ENCODE assay signal across 23 cellular contexts in genomic region chr13:41611385-41611784, GRCh38.
DNase-seq lines count a peak whose midpoint lies in the region; ATAC-seq, FAIRE-seq and TF ChIP-seq lines count a peak whose summit lies in the region.
"Had no signal": no experiment of that assay in that cellular context is flagged by ENCODE, and none has a peak within 500 bp of the region (broad histone marks: within the 10 kb centered on the region; RNA-seq: fewer than 3 reads in every experiment).

No MANE protein-coding gene starts in this region.

- DNase-seq in RWPE1 (ENCODE audit: low spot score) (no peak), H1 (ENCODE audit: low read depth in 1 of 2, low spot score in 2 of 2) (no peak), mesenchymal stem cell (no peak), type B pancreatic cell (ENCODE audit: extremely low spot score, unreplicated experiment) (no peak)
- DNase-seq in activated CD4-positive, alpha-beta T cell treated with anti-CD3 and anti-CD28 coated beads, Interleukin-2, amount 10 ng/mL, durations not matched to agents 7 days and 5 days, result no peak
- no peak for DNase-seq in activated CD4-positive, CD25-positive, alpha-beta regulatory T cell treated with anti-CD3 and anti-CD28 coated beads, Interleukin-2, amount 50 U/mL, for 72 hours
- DNase-seq: activated CD8-positive, alpha-beta memory T cell treated with anti-CD3 and anti-CD28 coated beads for 24 hours; activated naive CD8-positive, alpha-beta T cell treated with anti-CD3 and anti-CD28 coated beads for 36 hours; BE2C; EL; KG1; mucosa of descending colon; NCI-H2081 treated with DMSO at 0.1 percent for 48 hours; NCI-H524 treated with DMSO at 0.1 percent for 48 hours; SHP77; T-helper 1 cell had no signal

- no peak overlapping the region for H3K4me3 ChIP-seq in H1 (ENCODE audit: extremely low read depth in 1 of 4, insufficient read depth in 2 of 4, low read depth in 3 of 4, low read length in 4 of 4)
- no peak overlapping the region for H3K4me3 ChIP-seq in mesenchymal stem cell (ENCODE audit: insufficient read depth in 1 of 2, low read depth in 1 of 2, low read length in 2 of 2)
- no peak overlapping the region for H3K4me3 ChIP-seq in gastroesophageal sphincter
- H3K4me3 ChIP-seq: esophagus muscularis mucosa, mucosa of descending colon, right atrium auricular region had no signal

- H2AK5ac ChIP-seq in H1 (ENCODE audit: low read depth, low read length) (no peak overlapping the region), mesenchymal stem cell (ENCODE audit: low read length, severe bottlenecking) (peak overlapping the region; percentile 64)

- no peak overlapping the region for H3K4me2 ChIP-seq in H1 (ENCODE audit: insufficient read depth in 1 of 2, low read depth in 2 of 2, low read length in 2 of 2)
- no peak overlapping the region for H3K4me2 ChIP-seq in mesenchymal stem cell (ENCODE audit: low read length, poor library complexity, severe bottlenecking)

- no peaks in the 10 kb centered on the region for H4K20me1 ChIP-seq in H1 (replicated peaks in 1 of 2; ENCODE audit: control insufficient read depth in 1 of 2, insufficient read depth in 2 of 2, low read length in 2 of 2)

- H3K23ac ChIP-seq in H1 (ENCODE audit: insufficient read length) (no peak overlapping the region), mesenchymal stem cell (ENCODE audit: low read length in 2 of 2) (no peak overlapping the region)

- no peaks in the 10 kb centered on the region for H3K79me2 ChIP-seq in H1 (ENCODE audit: control insufficient read depth in 1 of 2, insufficient read depth in 2 of 2, low read length in 2 of 2)

- H3K18ac ChIP-seq in H1 (ENCODE audit: extremely low read depth, low read length) (no peak overlapping the region), mesenchymal stem cell (ENCODE audit: low read depth in 1 of 2, low read length in 2 of 2) (no peak overlapping the region)

- WGBS in H1 (ENCODE audit: extremely low coverage in 1 of 2, insufficient coverage in 1 of 2, insufficient read length in 1 of 2, insufficient replicate concordance in 2 of 2, low coverage in 1 of 2, low lambda C conversion rate in 2 of 2, missing lambda C conversion rate in 1 of 2), 2 experiments, result 91% methylated on average over 8 of the region's 8 CpGs; no CpG with 5 or more reads in 1 of the 2 experiments
- WGBS in mesenchymal stem cell, result 100% methylated on average over 5 of the region's 8 CpGs
- 90 to 96% methylated on average over 4 of the region's 8 CpGs for WGBS in gastroesophageal sphincter (ENCODE audit: low coverage in 1 of 2), 2 donors

- H3K9me3 ChIP-seq in H1 (ENCODE audit: insufficient read depth in 2 of 2, low read depth in 1 of 2, low read length in 1 of 2) (no peaks in the 10 kb centered on the region), mesenchymal stem cell (ENCODE audit: control insufficient read depth, low read length) (no peaks in the 10 kb centered on the region), gastroesophageal sphincter (no peaks in the 10 kb centered on the region)
- H3K9me3 ChIP-seq: BE2C, esophagus muscularis mucosa, mucosa of descending colon, right atrium auricular region had no signal

- H2BK20ac ChIP-seq in H1 (ENCODE audit: low read length), result no peak overlapping the region

- H3K27ac ChIP-seq in RWPE1 (peak overlapping the region; percentile 81), H1 (ENCODE audit: low read depth, low read length) (no peak overlapping the region), mesenchymal stem cell (ENCODE audit: low read length, poor library complexity, severe bottlenecking) (no peak overlapping the region), gastroesophageal sphincter (peak overlapping the region in 1 of 4 donors; percentile 30)
- H3K27ac ChIP-seq: VCaP had no signal

- no peaks in the 10 kb centered on the region for H3K27me3 Mint-ChIP-seq in type B pancreatic cell
- H3K27me3 Mint-ChIP-seq in activated CD4-positive, alpha-beta T cell treated with anti-CD3 and anti-CD28 coated beads, Interleukin-2, amount 10 ng/mL, durations not matched to agents 7 days and 5 days, result no peaks in the 10 kb centered on the region
- H3K27me3 Mint-ChIP-seq: activated naive CD8-positive, alpha-beta T cell treated with anti-CD3 and anti-CD28 coated beads for 36 hours; brain had no signal

- no peaks in the 10 kb centered on the region for H3K27me3 ChIP-seq in H1 (replicated peaks in 1 of 4; ENCODE audit: control insufficient read depth in 3 of 4, extremely low read depth in 1 of 4, insufficient read depth in 3 of 4, low read length in 3 of 4)
- no peaks in the 10 kb centered on the region for H3K27me3 ChIP-seq in mesenchymal stem cell (ENCODE audit: control insufficient read depth in 1 of 2, insufficient read depth in 1 of 2, low read length in 2 of 2)
- H3K27me3 ChIP-seq in gastroesophageal sphincter, result no peaks in the 10 kb centered on the region
- H3K27me3 ChIP-seq: BE2C, esophagus muscularis mucosa, right atrium auricular region had no signal

- H3K4me1 Mint-ChIP-seq in type B pancreatic cell (ENCODE audit: unreplicated experiment), result peaks cover 43% of the 10 kb centered on the region
- no peaks in the 10 kb centered on the region for H3K4me1 Mint-ChIP-seq in activated CD4-positive, alpha-beta T cell treated with anti-CD3 and anti-CD28 coated beads, Interleukin-2, amount 10 ng/mL, durations not matched to agents 7 days and 5 days
- H3K4me1 Mint-ChIP-seq: activated naive CD8-positive, alpha-beta T cell treated with anti-CD3 and anti-CD28 coated beads for 36 hours had no signal

- TF ChIP-seq EP300 in H1 (IDR thresholded peaks at IDR 0.05; ENCODE audit: borderline replicate concordance in 1 of 2, low read depth in 2 of 2, low read length in 2 of 2) (no peak), gastroesophageal sphincter (IDR thresholded peaks at IDR 0.05) (no peak)

- H3K56ac ChIP-seq in H1 (replicated peaks; ENCODE audit: insufficient read length, low read depth, low read length), result no peak overlapping the region

- ATAC-seq in gastroesophageal sphincter, result no peak
- ATAC-seq: HCT116, mucosa of descending colon had no signal

- peak overlapping the region; percentile 93 for H3K27ac Mint-ChIP-seq in type B pancreatic cell
- H3K27ac Mint-ChIP-seq in activated CD4-positive, alpha-beta T cell treated with anti-CD3 and anti-CD28 coated beads, Interleukin-2, amount 10 ng/mL, durations not matched to agents 7 days and 5 days, result no peak overlapping the region
- H3K27ac Mint-ChIP-seq: activated naive CD8-positive, alpha-beta T cell treated with anti-CD3 and anti-CD28 coated beads for 36 hours; brain had no signal

- no peaks in the 10 kb centered on the region; a peak in 1 of 8 replicates for H3K36me3 ChIP-seq in H1 (ENCODE audit: control insufficient read depth in 2 of 4, insufficient read depth in 4 of 4, low read length in 3 of 4)
- H3K36me3 ChIP-seq in mesenchymal stem cell (ENCODE audit: control insufficient read depth in 1 of 2, insufficient read depth in 2 of 2, low read depth in 1 of 2, low read length in 2 of 2), result peaks cover 0 to 17% of the 10 kb centered on the region in 2 experiments
- peaks cover 0 to 59% of the 10 kb centered on the region in 2 donors for H3K36me3 ChIP-seq in gastroesophageal sphincter

- no peak overlapping the region for H2BK12ac ChIP-seq in H1 (ENCODE audit: low read depth, low read length)
- H2BK12ac ChIP-seq in mesenchymal stem cell (ENCODE audit: low read length in 2 of 2), result no peak overlapping the region

- H2BK5ac ChIP-seq in H1 (ENCODE audit: low read depth, low read length), result no peak overlapping the region
- no peak overlapping the region for H2BK5ac ChIP-seq in mesenchymal stem cell (ENCODE audit: low read depth, low read length, poor library complexity, severe bottlenecking)

- POLR2A ChIA-PET in RWPE1 (lab: Yijun Ruan, JAX; ENCODE audit: low non-redundant PET) (no interaction called here), H1 (lab: Charles Lee; ENCODE audit: partially characterized antibody) (interaction anchor here (1.5 kb wide), 1 partner anchor 13 kb away, joined by 3 read pairs; no protein-coding TSS in a partner anchor)
- POLR2A ChIA-PET in activated CD4-positive, alpha-beta T cell treated with anti-CD3 and anti-CD28 coated beads, Interleukin-2, amount 10 ng/mL, durations not matched to agents 7 days and 5 days (lab: Charles Lee), result no interaction called here

- H2AFZ ChIP-seq in H1 (ENCODE audit: low read length), result no peak overlapping the region
- no peak overlapping the region for H2AFZ ChIP-seq in mesenchymal stem cell (ENCODE audit: low read depth, low read length)

- no peaks in the 10 kb centered on the region for H3K23me2 ChIP-seq in H1 (ENCODE audit: low read depth, low read length)

- no peak for TF ChIP-seq POLR2A in H1 (IDR thresholded peaks at IDR 0.05; ENCODE audit: control extremely low read depth in 1 of 2, low read depth in 2 of 2, low read length in 2 of 2)
- no peak for TF ChIP-seq POLR2A in gastroesophageal sphincter (IDR thresholded peaks at IDR 0.05)

- CTCF ChIA-PET in RWPE1 (lab: Yijun Ruan, JAX) (no interaction called here), H1 (lab: Charles Lee; ENCODE audit: partially characterized antibody) (interaction anchor here (0.6 to 2.3 kb wide), 9 partner anchors 15 to 152 kb away, joined by 3 to 8 read pairs (median 4); no protein-coding TSS in a partner anchor)
- CTCF ChIA-PET in activated CD4-positive, alpha-beta T cell treated with anti-CD3 and anti-CD28 coated beads, Interleukin-2, amount 10 ng/mL, durations not matched to agents 7 days and 5 days (lab: Charles Lee), result interaction anchor here (0.6 to 1.2 kb wide), 4 partner anchors 9 to 127 kb away, joined by 3 read pairs; no protein-coding TSS in a partner anchor

- H4K91ac ChIP-seq in H1 (replicated peaks; ENCODE audit: insufficient read length, low read length) (no peak overlapping the region), mesenchymal stem cell (ENCODE audit: low read length) (no peak overlapping the region)

- H3K79me1 ChIP-seq in H1 (ENCODE audit: low read depth, low read length) (no peaks in the 10 kb centered on the region), mesenchymal stem cell (replicated peaks; ENCODE audit: low read length, poor library complexity, severe bottlenecking) (no peaks in the 10 kb centered on the region)

- H3K9ac ChIP-seq in H1 (replicated peaks in 1 of 4; ENCODE audit: extremely low read depth in 1 of 4, low read depth in 3 of 4, low read length in 3 of 4) (no peak overlapping the region), mesenchymal stem cell (ENCODE audit: low read length) (peak overlapping the region; percentile 61)

- H4K8ac ChIP-seq in H1 (ENCODE audit: extremely low read depth, insufficient read depth, low read length), result no peak overlapping the region
- H4K8ac ChIP-seq in mesenchymal stem cell (ENCODE audit: low read length), result no peak overlapping the region

- no peak overlapping the region for H3K4ac ChIP-seq in H1 (replicated peaks; ENCODE audit: insufficient read length, low read depth, low read length)
- H3K4ac ChIP-seq in mesenchymal stem cell (ENCODE audit: low read depth in 1 of 2, low read length in 2 of 2), result no peak overlapping the region

- H2BK120ac ChIP-seq in H1 (replicated peaks; ENCODE audit: low read depth, low read length) (no peak overlapping the region), mesenchymal stem cell (ENCODE audit: low read depth, low read length) (no peak overlapping the region)

- no peak for TF ChIP-seq CTCF in RWPE1 (conservative IDR thresholded peaks at IDR 0.05; ENCODE audit: low read depth)
- peak in 2 of 3 experiments; percentile 6 to 13; a peak in 1 of 4 replicates for TF ChIP-seq CTCF in H1 (IDR thresholded peaks at IDR 0.05; ENCODE audit: control extremely low read depth in 1 of 3, insufficient read depth in 1 of 3, low read depth in 1 of 3, low read length in 3 of 3)
- no peak for TF ChIP-seq CTCF in type B pancreatic cell (conservative IDR thresholded peaks at IDR 0.05)
- no peak for TF ChIP-seq CTCF in gastroesophageal sphincter (IDR thresholded peaks at IDR 0.05)

- H2BK15ac ChIP-seq in H1 (ENCODE audit: low read length), result no peak overlapping the region
- H2BK15ac ChIP-seq in mesenchymal stem cell (ENCODE audit: low read depth, poor library complexity, severe bottlenecking), result peak overlapping the region; percentile 26

- peaks cover 20% of the 10 kb centered on the region for H3K36me3 Mint-ChIP-seq in type B pancreatic cell
- peaks cover 15% of the 10 kb centered on the region for H3K36me3 Mint-ChIP-seq in activated CD4-positive, alpha-beta T cell treated with anti-CD3 and anti-CD28 coated beads, Interleukin-2, amount 10 ng/mL, durations not matched to agents 7 days and 5 days (ENCODE audit: low read depth)

- peak in 1 of 2 experiments; percentile 28; a peak in 2 of 4 replicates for TF ChIP-seq RAD21 in H1 (IDR thresholded peaks at IDR 0.05 in 1 of 2, conservative IDR thresholded peaks at IDR 0.05 in 1 of 2; ENCODE audit: low read depth in 2 of 2, low read length in 2 of 2)

- H3K4me1 ChIP-seq in H1 (replicated peaks in 1 of 4; ENCODE audit: control insufficient read depth in 3 of 4, insufficient read depth in 4 of 4, low read length in 3 of 4) (no peaks in the 10 kb centered on the region), mesenchymal stem cell (ENCODE audit: control insufficient read depth, insufficient read depth, low read depth, low read length) (peaks cover 14% of the 10 kb centered on the region), gastroesophageal sphincter (peaks cover 0 to 19% (median 11%) of the 10 kb centered on the region in 3 donors)

- FAIRE-seq in H1 (lab: Jason Lieb, UNC), result no peak
- FAIRE-seq: GM19239 had no signal

- no peak overlapping the region for H3K14ac ChIP-seq in H1 (ENCODE audit: insufficient read length)
- no peak overlapping the region for H3K14ac ChIP-seq in mesenchymal stem cell (ENCODE audit: low read length in 2 of 2)

- H3K4me3 Mint-ChIP-seq in type B pancreatic cell, result no peak overlapping the region
- H3K4me3 Mint-ChIP-seq in activated CD4-positive, alpha-beta T cell treated with anti-CD3 and anti-CD28 coated beads, Interleukin-2, amount 10 ng/mL, durations not matched to agents 7 days and 5 days, result no peak overlapping the region
- H3K4me3 Mint-ChIP-seq: activated naive CD8-positive, alpha-beta T cell treated with anti-CD3 and anti-CD28 coated beads for 36 hours; brain had no signal

- H3K9me3 Mint-ChIP-seq in type B pancreatic cell, result no peaks in the 10 kb centered on the region
- H3K9me3 Mint-ChIP-seq in activated CD4-positive, alpha-beta T cell treated with anti-CD3 and anti-CD28 coated beads, Interleukin-2, amount 10 ng/mL, durations not matched to agents 7 days and 5 days, result no peaks in the 10 kb centered on the region
- H3K9me3 Mint-ChIP-seq: activated naive CD8-positive, alpha-beta T cell treated with anti-CD3 and anti-CD28 coated beads for 36 hours; brain had no signal

- H4K5ac ChIP-seq in H1 (ENCODE audit: insufficient read length, low read depth, low read length), result no peak overlapping the region

Comparison
In these comparisons a context has a peak if more than half of its experiments do, and no peak if none do; other contexts are left out.
1. CTCF ChIP-seq: peak in H1 (2 of 3); none in RWPE1 (single experiment), type B pancreatic cell (single experiment) and gastroesophageal sphincter (0 of 4).